16 cellular contexts compared by ENCODE assay signal in the genomic region with DNA sequence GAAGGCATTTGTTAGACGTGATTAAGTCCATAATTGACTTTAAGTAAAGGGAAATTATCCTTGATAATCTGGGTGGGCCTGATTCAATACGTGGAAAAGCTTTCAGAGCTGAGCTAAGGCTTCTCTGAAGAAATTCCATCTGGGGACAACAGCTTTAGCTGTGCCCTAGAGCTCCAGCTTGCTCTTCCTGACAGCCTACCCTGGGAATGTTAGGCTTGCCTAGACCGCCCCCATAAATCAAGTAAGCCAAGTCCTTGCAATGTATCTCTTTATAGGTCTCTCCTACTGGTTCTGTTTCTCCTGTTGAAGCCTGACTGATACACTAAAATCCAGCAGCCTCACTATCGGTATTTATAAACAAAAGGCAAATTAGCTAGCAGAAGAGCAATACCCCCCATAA.
"Had no signal": no experiment of that assay in that cellular context is flagged by ENCODE, and none has a peak within 500 bp of the region (broad histone marks: within the 10 kb centered on the region; RNA-seq: fewer than 3 reads in every experiment).

No MANE protein-coding gene starts in this region.

- H3K27me3 ChIP-seq: ascending aorta, esophagus squamous epithelium, right atrium auricular region, upper lobe of right lung had no signal

- H3K27me3 Mint-ChIP-seq: activated CD4-positive, alpha-beta T cell treated with anti-CD3 and anti-CD28 coated beads, Interleukin-2, amount 10 ng/mL, durations not matched to agents 7 days and 5 days; activated naive CD4-positive, alpha-beta T cell treated with anti-CD3 and anti-CD28 coated beads, Interleukin-2, amount 10 ng/mL, durations not matched to agents 7 days and 5 days; activated T-cell treated with anti-CD3 and anti-CD28 coated beads, Interleukin-2, amount 50 U/mL, for 24 hours; dendritic cell treated with granulocyte-macrophage colony-stimulating factor and Interleukin-4, amounts not matched to agents 40 ng/mL and 50 ng/mL, for 4 days; progenitor cell of endocrine pancreas; stimulated activated naive CD8-positive, alpha-beta T cell treated with anti-CD3 and anti-CD28 coated beads, Interleukin-15, Interleukin-2, amounts not matched to agents 100 ng/mL and 50 ng/mL, for 24 hours had no signal

- H3K4me3 Mint-ChIP-seq: activated CD4-positive, alpha-beta T cell treated with anti-CD3 and anti-CD28 coated beads, Interleukin-2, amount 10 ng/mL, durations not matched to agents 7 days and 5 days; activated CD8-positive, alpha-beta T cell treated with anti-CD3 and anti-CD28 coated beads, Interleukin-2, amount 10 ng/mL, durations not matched to agents 7 days and 5 days; activated naive CD4-positive, alpha-beta T cell treated with anti-CD3 and anti-CD28 coated beads, Interleukin-2, amount 10 ng/mL, durations not matched to agents 7 days and 5 days; activated T-cell treated with anti-CD3 and anti-CD28 coated beads, Interleukin-2, amount 50 U/mL, for 24 hours; dendritic cell treated with granulocyte-macrophage colony-stimulating factor and Interleukin-4, amounts not matched to agents 40 ng/mL and 50 ng/mL, for 4 days; stimulated activated naive CD8-positive, alpha-beta T cell treated with anti-CD3 and anti-CD28 coated beads, Interleukin-15, Interleukin-2, amounts not matched to agents 100 ng/mL and 50 ng/mL, for 24 hours had no signal

- H3K27ac Mint-ChIP-seq: activated CD4-positive, alpha-beta T cell treated with anti-CD3 and anti-CD28 coated beads, Interleukin-2, amount 10 ng/mL, durations not matched to agents 7 days and 5 days; activated CD8-positive, alpha-beta T cell treated with anti-CD3 and anti-CD28 coated beads, Interleukin-2, amount 10 ng/mL, durations not matched to agents 7 days and 5 days; activated naive CD4-positive, alpha-beta T cell treated with anti-CD3 and anti-CD28 coated beads, Interleukin-2, amount 10 ng/mL, durations not matched to agents 7 days and 5 days; activated T-cell treated with anti-CD3 and anti-CD28 coated beads, Interleukin-2, amount 50 U/mL, for 24 hours; stimulated activated naive CD8-positive, alpha-beta T cell treated with anti-CD3 and anti-CD28 coated beads, Interleukin-15, Interleukin-2, amounts not matched to agents 100 ng/mL and 50 ng/mL, for 24 hours had no signal

- H3K4me1 ChIP-seq: ascending aorta, esophagus squamous epithelium, right atrium auricular region, upper lobe of right lung had no signal

- H3K9me3 ChIP-seq: ascending aorta, esophagus squamous epithelium, right atrium auricular region, thoracic aorta, upper lobe of right lung had no signal

- DNase-seq: activated CD4-positive, alpha-beta T cell treated with anti-CD3 and anti-CD28 coated beads, Interleukin-2, amount 10 ng/mL, durations not matched to agents 7 days and 5 days; activated CD8-positive, alpha-beta T cell treated with anti-CD3 and anti-CD28 coated beads, Interleukin-2, amount 10 ng/mL, durations not matched to agents 7 days and 5 days; activated naive CD4-positive, alpha-beta T cell treated with anti-CD3 and anti-CD28 coated beads, Interleukin-2, amount 10 ng/mL, durations not matched to agents 7 days and 5 days; activated T-cell treated with anti-CD3 and anti-CD28 coated beads, Interleukin-2, amount 50 U/mL, for 24 hours; effector memory CD4-positive, alpha-beta T cell; esophagus squamous epithelium; T1000; upper lobe of right lung had no signal

- H3K4me3 ChIP-seq: ascending aorta, esophagus squamous epithelium, right atrium auricular region, thoracic aorta, upper lobe of right lung had no signal

- H3K9me3 Mint-ChIP-seq: activated naive CD4-positive, alpha-beta T cell treated with anti-CD3 and anti-CD28 coated beads, Interleukin-2, amount 10 ng/mL, durations not matched to agents 7 days and 5 days; activated T-cell treated with anti-CD3 and anti-CD28 coated beads, Interleukin-2, amount 50 U/mL, for 24 hours; stimulated activated naive CD8-positive, alpha-beta T cell treated with anti-CD3 and anti-CD28 coated beads, Interleukin-15, Interleukin-2, amounts not matched to agents 100 ng/mL and 50 ng/mL, for 24 hours had no signal

- H3K27ac ChIP-seq: ascending aorta, esophagus squamous epithelium, right atrium auricular region, thoracic aorta, upper lobe of right lung had no signal

- ATAC-seq: activated CD4-positive, CD25-positive, alpha-beta regulatory T cell treated with anti-CD3 and anti-CD28 coated beads, Interleukin-2, amount 50 U/mL, for 24 hours; activated CD8-positive, alpha-beta T cell treated with anti-CD3 and anti-CD28 coated beads, Interleukin-2, amount 10 ng/mL, durations not matched to agents 7 days and 5 days; left lobe of liver; upper lobe of right lung had no signal

- H3K36me3 ChIP-seq: ascending aorta, esophagus squamous epithelium, right atrium auricular region, thoracic aorta, upper lobe of right lung had no signal
